33 cellular contexts compared by ENCODE assay signal in the genomic region with DNA sequence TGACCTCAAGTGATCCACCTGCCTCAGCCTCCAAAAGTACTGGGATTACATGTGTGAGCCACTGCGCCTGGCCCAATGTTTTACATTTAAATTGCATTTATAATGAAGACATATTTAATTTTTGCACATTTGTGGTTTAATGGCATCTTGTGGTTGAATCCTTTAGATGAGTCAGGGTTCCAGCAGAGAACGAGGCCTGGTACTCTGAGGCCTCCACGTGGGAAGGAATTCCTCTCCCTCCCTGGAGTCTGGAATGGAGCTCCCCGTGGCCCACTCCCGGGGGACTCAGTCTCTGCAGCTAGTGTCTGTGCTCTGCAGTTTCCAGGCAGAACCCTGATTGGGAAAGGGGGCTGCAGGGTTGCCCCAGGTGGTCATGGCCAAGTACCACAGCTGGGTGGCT. TPM values are rescaled to one million over a fixed set of nuclear protein-coding genes. Genes with fewer than 3 reads are reported as not detected.
A peak's percentile ranks its signal among the peaks of the same experiment; 100 is the strongest.
DNase-seq lines count a peak whose midpoint lies in the region; ATAC-seq and TF ChIP-seq lines count a peak whose summit lies in the region.
"Had no signal": no experiment of that assay in that cellular context is flagged by ENCODE, and none has a peak within 500 bp of the region (broad histone marks: within the 10 kb centered on the region; RNA-seq: fewer than 3 reads in every experiment).

No MANE protein-coding gene starts in this region.

- no peak overlapping the region for H3K9ac ChIP-seq in SK-N-MC (ENCODE audit: insufficient read length)
- H3K9ac ChIP-seq in neural progenitor cell = no peak overlapping the region

- H2AFZ ChIP-seq in osteoblast (ENCODE audit: low read length) (no peak overlapping the region), neural progenitor cell (replicated peaks) (no peak overlapping the region)

- H3K36me3 Mint-ChIP-seq in neural progenitor cell = peaks cover 4% of the 10 kb centered on the region
- H3K36me3 Mint-ChIP-seq: activated CD8-positive, alpha-beta memory T cell treated with anti-CD3 and anti-CD28 coated beads, Interleukin-2, amount 10 ng/mL, durations not matched to agents 7 days and 5 days; activated naive CD8-positive, alpha-beta T cell treated with anti-CD3 and anti-CD28 coated beads, Interleukin-2, amount 10 ng/mL, durations not matched to agents 7 days and 5 days; CD4-positive, alpha-beta memory T cell had no signal

- ATAC-seq in HG02610 (IDR thresholded peaks at IDR 0.05; ENCODE audit: unreplicated experiment) = no peak
- ATAC-seq: activated CD4-positive, CD25-positive, alpha-beta regulatory T cell treated with anti-CD3 and anti-CD28 coated beads, Interleukin-2, amount 50 U/mL, for 24 hours; activated CD8-positive, alpha-beta memory T cell treated with anti-CD3 and anti-CD28 coated beads, Interleukin-2, amount 10 ng/mL, durations not matched to agents 7 days and 5 days; activated T-cell treated with anti-CD3 and anti-CD28 coated beads, Interleukin-2, amount 50 U/mL, for 4 hours; body of pancreas; HepG2; pancreas; stimulated activated naive CD8-positive, alpha-beta T cell treated with anti-CD3 and anti-CD28 coated beads, Interleukin-15, Interleukin-2, amounts not matched to agents 100 U/mL and 50 U/mL, for 24 hours; T-helper 17 cell had no signal

- no peaks in the 10 kb centered on the region for H3F3A ChIP-seq in neural progenitor cell (ENCODE audit: low read depth)

- H3K9me3 ChIP-seq in SK-N-MC (ENCODE audit: low read depth, low read length) (no peaks in the 10 kb centered on the region), osteoblast (ENCODE audit: low read depth, low read length) (no peaks in the 10 kb centered on the region), neural progenitor cell (ENCODE audit: low read depth) (no peaks in the 10 kb centered on the region)
- H3K9me3 ChIP-seq: body of pancreas, pancreas, thoracic aorta had no signal

- DNase-seq in EL (peak; percentile 69), SK-N-MC (ENCODE audit: low read depth, low spot score) (peak; percentile 34), choroid plexus epithelial cell (ENCODE audit: low read depth) (peak; percentile 78), osteoblast (ENCODE audit: insufficient read length, low spot score, missing footprints) (peak; percentile 98), neural progenitor cell (ENCODE audit: low spot score) (no peak)
- no peak for DNase-seq in effector CD8-positive, alpha-beta T cell (lab: John Stamatoyannopoulos, UW)
- no peak for DNase-seq in stimulated activated CD4-positive, alpha-beta T cell treated with anti-CD3 and anti-CD28 coated beads, Interleukin-4, amount 100 ng/mL, for 24 hours
- DNase-seq: activated CD4-positive, alpha-beta T cell treated with anti-CD3 and anti-CD28 coated beads, Interleukin-2, amount 50 U/mL, for 4 hours; activated CD8-positive, alpha-beta memory T cell treated with anti-CD3 and anti-CD28 coated beads, Interleukin-2, amount 10 ng/mL, durations not matched to agents 7 days and 5 days; activated gamma-delta T cell treated with Interleukin-2 at 50 U/mL for 16 hours; activated naive CD8-positive, alpha-beta T cell treated with anti-CD3 and anti-CD28 coated beads, Interleukin-2, amount 10 ng/mL, durations not matched to agents 7 days and 5 days; activated T-cell treated with anti-CD3 and anti-CD28 coated beads, Interleukin-2, amount 50 U/mL, for 4 hours; body of pancreas; CD4-positive, alpha-beta memory T cell; GOT3; hippocampal formation; Kasumi-1; mammary epithelial cell; NCI-H146; NCI-H2107; NCI-H446 treated with DMSO at 0.1 percent for 48 hours; pancreas; retina; RPMI8226; stimulated activated naive CD8-positive, alpha-beta T cell treated with anti-CD3 and anti-CD28 coated beads, Interleukin-15, Interleukin-2, amounts not matched to agents 100 U/mL and 50 U/mL, for 24 hours; T-helper 17 cell had no signal

- H3K79me2 ChIP-seq in osteoblast (ENCODE audit: insufficient read depth, low read length) (no peaks in the 10 kb centered on the region), neural progenitor cell (ENCODE audit: low read depth) (no peaks in the 10 kb centered on the region)

- H3K4me2 ChIP-seq in osteoblast (ENCODE audit: insufficient read depth, low read length) (no peak overlapping the region), neural progenitor cell (no peak overlapping the region)
- H3K4me2 ChIP-seq: smooth muscle cell had no signal

- H3K36me3 ChIP-seq in SK-N-MC (ENCODE audit: insufficient read depth, low read length) = no peaks in the 10 kb centered on the region
- no peaks in the 10 kb centered on the region for H3K36me3 ChIP-seq in osteoblast (ENCODE audit: insufficient read depth, low read length)
- no peaks in the 10 kb centered on the region for H3K36me3 ChIP-seq in neural progenitor cell
- H3K36me3 ChIP-seq: pancreas, thoracic aorta had no signal

- no peak overlapping the region for H3K27ac Mint-ChIP-seq in neural progenitor cell
- H3K27ac Mint-ChIP-seq: activated CD8-positive, alpha-beta memory T cell treated with anti-CD3 and anti-CD28 coated beads, Interleukin-2, amount 10 ng/mL, durations not matched to agents 7 days and 5 days; activated naive CD8-positive, alpha-beta T cell treated with anti-CD3 and anti-CD28 coated beads, Interleukin-2, amount 10 ng/mL, durations not matched to agents 7 days and 5 days; CD4-positive, alpha-beta memory T cell; nephron; T-helper 17 cell had no signal

- H3K4me1 ChIP-seq in osteoblast (ENCODE audit: insufficient read depth, low read length) (no peaks in the 10 kb centered on the region), neural progenitor cell (no peaks in the 10 kb centered on the region)
- H3K4me1 ChIP-seq: body of pancreas, pancreas had no signal

- H3K4me3 Mint-ChIP-seq in neural progenitor cell = no peak overlapping the region
- H3K4me3 Mint-ChIP-seq: activated CD8-positive, alpha-beta memory T cell treated with anti-CD3 and anti-CD28 coated beads, Interleukin-2, amount 10 ng/mL, durations not matched to agents 7 days and 5 days; activated naive CD8-positive, alpha-beta T cell treated with anti-CD3 and anti-CD28 coated beads, Interleukin-2, amount 10 ng/mL, durations not matched to agents 7 days and 5 days; activated T-cell treated with anti-CD3 and anti-CD28 coated beads, Interleukin-2, amount 50 U/mL, for 4 hours; CD4-positive, alpha-beta memory T cell; nephron; T-helper 17 cell had no signal

- TF ChIP-seq CTCF in choroid plexus epithelial cell (conservative IDR thresholded peaks at IDR 0.05; ENCODE audit: low read depth, low read length) = no peak
- no peak for TF ChIP-seq CTCF in osteoblast (IDR thresholded peaks at IDR 0.05; ENCODE audit: extremely low read depth, low read depth, low read length)
- no peak for TF ChIP-seq CTCF in neural progenitor cell (IDR thresholded peaks at IDR 0.05)

- H3K27me3 ChIP-seq in osteoblast (ENCODE audit: insufficient read depth, low read length) (peaks cover 16% of the 10 kb centered on the region), neural progenitor cell (no peaks in the 10 kb centered on the region)
- H3K27me3 ChIP-seq: body of pancreas, pancreas had no signal

- peaks cover 5% of the 10 kb centered on the region for H3K4me1 Mint-ChIP-seq in neural progenitor cell
- H3K4me1 Mint-ChIP-seq: activated CD8-positive, alpha-beta memory T cell treated with anti-CD3 and anti-CD28 coated beads, Interleukin-2, amount 10 ng/mL, durations not matched to agents 7 days and 5 days; activated naive CD8-positive, alpha-beta T cell treated with anti-CD3 and anti-CD28 coated beads, Interleukin-2, amount 10 ng/mL, durations not matched to agents 7 days and 5 days; CD4-positive, alpha-beta memory T cell; nephron; T-helper 17 cell had no signal

- peaks cover 4% of the 10 kb centered on the region for H3K27me3 Mint-ChIP-seq in neural progenitor cell (ENCODE audit: insufficient read depth, low read depth)
- H3K27me3 Mint-ChIP-seq: activated CD8-positive, alpha-beta memory T cell treated with anti-CD3 and anti-CD28 coated beads, Interleukin-2, amount 10 ng/mL, durations not matched to agents 7 days and 5 days; activated naive CD8-positive, alpha-beta T cell treated with anti-CD3 and anti-CD28 coated beads, Interleukin-2, amount 10 ng/mL, durations not matched to agents 7 days and 5 days had no signal

- H4K20me1 ChIP-seq in osteoblast (ENCODE audit: insufficient read depth, low read length) (no peaks in the 10 kb centered on the region), neural progenitor cell (ENCODE audit: low read depth) (no peaks in the 10 kb centered on the region)

- H3K4me3 ChIP-seq in SK-N-MC (no peak overlapping the region), choroid plexus epithelial cell (ENCODE audit: low read depth, low read length) (no peak overlapping the region), osteoblast (ENCODE audit: insufficient read depth, low read length) (no peak overlapping the region), neural progenitor cell (no peak overlapping the region)
- H3K4me3 ChIP-seq: body of pancreas, pancreas, smooth muscle cell, thoracic aorta had no signal

- H3K9me3 Mint-ChIP-seq in neural progenitor cell = no peaks in the 10 kb centered on the region
- H3K9me3 Mint-ChIP-seq: activated naive CD8-positive, alpha-beta T cell treated with anti-CD3 and anti-CD28 coated beads, Interleukin-2, amount 10 ng/mL, durations not matched to agents 7 days and 5 days; activated T-cell treated with anti-CD3 and anti-CD28 coated beads, Interleukin-2, amount 50 U/mL, for 4 hours; CD4-positive, alpha-beta memory T cell; nephron had no signal

- H3K27ac ChIP-seq in SK-N-MC (no peak overlapping the region), osteoblast (ENCODE audit: low read depth, low read length) (no peak overlapping the region), neural progenitor cell (no peak overlapping the region)
- H3K27ac ChIP-seq: body of pancreas, pancreas, thoracic aorta had no signal

RNA-seq across cellular contexts. Expression of gene ZFR2, which starts 24.2 kb away (rescaled TPM):
- total RNA-seq in osteoblast = not detected in 2 replicates
- 8.9 and 20.4 TPM in 2 replicates for total RNA-seq in neural progenitor cell (ENCODE audit: low replicate concordance)
- total RNA-seq: body of pancreas, fibroblast of lung, mammary epithelial cell, thoracic aorta had no signal

RNA-seq across cellular contexts. Expression of gene ATCAY, which starts 35.9 kb away (rescaled TPM):
- total RNA-seq in osteoblast (not detected in 2 replicates), neural progenitor cell (ENCODE audit: low replicate concordance) (15.8 and 23.9 TPM in 2 replicates)
- total RNA-seq: activated CD8-positive, alpha-beta memory T cell treated with anti-CD3 and anti-CD28 coated beads, Interleukin-2, amount 10 ng/mL, durations not matched to agents 7 days and 5 days; activated naive CD8-positive, alpha-beta T cell treated with anti-CD3 and anti-CD28 coated beads, Interleukin-2, amount 10 ng/mL, durations not matched to agents 7 days and 5 days; activated T-cell treated with anti-CD3 and anti-CD28 coated beads, Interleukin-2, amount 50 U/mL, for 4 hours; CD4-positive, alpha-beta memory T cell; fibroblast of lung; HepG2; mammary epithelial cell; thoracic aorta had no signal

RNA-seq across cellular contexts. Expression of gene MATK, which starts 58.4 kb away (rescaled TPM):
- not detected in 2 replicates for total RNA-seq in osteoblast
- 2.4 and 2.8 TPM in 2 replicates for total RNA-seq in neural progenitor cell (ENCODE audit: low replicate concordance)
- total RNA-seq: HepG2, mammary epithelial cell, smooth muscle cell had no signal

Comparison
In these comparisons a context has a peak if more than half of its experiments do, and no peak if none do; other contexts are left out.
1. DNase-seq: peak in EL (single experiment), SK-N-MC (single experiment), choroid plexus epithelial cell (single experiment) and osteoblast (single experiment); none in effector CD8-positive, alpha-beta T cell (single experiment), stimulated activated CD4-positive, alpha-beta T cell treated with anti-CD3 and anti-CD28 coated beads, Interleukin-4, amount 100 ng/mL, for 24 hours (single experiment) and neural progenitor cell (single experiment).
2. RNA of gene ATCAY, which starts 35.9 kb away (total RNA-seq): 15.8 to 23.9 TPM in neural progenitor cell; not detected in osteoblast; every median in the first group is over 10 times any median in the second.